In the genomic region with DNA sequence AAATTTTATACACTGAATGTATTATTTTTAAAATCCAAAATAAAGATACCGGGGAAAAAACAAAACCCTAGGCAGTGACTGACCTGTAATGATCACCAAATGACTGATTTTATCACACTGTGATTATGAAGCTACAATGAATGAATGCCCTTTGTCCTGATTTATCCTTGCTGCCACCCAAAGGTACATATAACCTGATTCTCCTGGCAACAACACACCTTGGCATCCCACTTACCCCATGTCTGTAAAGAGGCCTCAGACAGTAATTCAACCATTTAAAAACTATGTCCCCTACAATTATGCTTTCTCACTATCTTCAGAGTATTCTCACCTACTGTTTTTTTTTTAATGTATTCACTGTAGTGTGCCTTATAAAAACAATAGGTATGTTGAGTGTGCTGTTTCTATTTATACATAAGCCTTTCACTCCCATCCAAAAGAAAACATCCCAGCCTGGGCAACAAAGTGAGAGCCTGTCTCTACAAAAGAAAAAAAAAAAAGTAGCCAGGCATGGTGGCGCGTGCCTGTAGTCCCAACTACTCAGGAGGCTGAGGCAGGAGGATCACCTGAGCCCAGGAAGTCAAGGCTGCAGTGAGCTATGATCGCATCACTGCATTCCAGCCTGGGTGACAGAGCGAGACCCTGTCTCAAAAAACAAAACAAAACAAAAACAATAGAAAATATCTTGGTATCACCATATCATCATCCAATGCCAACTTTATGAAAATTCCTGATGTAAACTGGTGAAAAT, we compare ENCODE assay signal across 19 cellular contexts. TPM values are rescaled to one million over a fixed set of nuclear protein-coding genes. Genes with fewer than 3 reads are reported as not detected.
DNase-seq lines count a peak whose midpoint lies in the region; ATAC-seq and FAIRE-seq lines count a peak whose summit lies in the region.
"Had no signal": no experiment of that assay in that cellular context is flagged by ENCODE, and none has a peak within 500 bp of the region (broad histone marks: within the 10 kb centered on the region; RNA-seq: fewer than 3 reads in every experiment).

No MANE protein-coding gene starts in this region.

- H3K36me3 ChIP-seq in SK-N-MC (ENCODE audit: insufficient read depth, low read length) = no peaks in the 10 kb centered on the region
- H3K36me3 ChIP-seq in small intestine (ENCODE audit: control insufficient read depth in 2 of 2, insufficient read depth in 2 of 2, low read length in 2 of 2) = no peaks in the 10 kb centered on the region
- H3K36me3 ChIP-seq: thoracic aorta had no signal

- ATAC-seq in left colon = peak; percentile 77
- no peak for ATAC-seq in GM18511 (IDR thresholded peaks at IDR 0.05; ENCODE audit: unreplicated experiment)
- no peak for ATAC-seq in HG03442 (IDR thresholded peaks at IDR 0.05; ENCODE audit: unreplicated experiment)

- peaks cover 15 to 28% of the 10 kb centered on the region in 2 donors for H3K4me1 ChIP-seq in small intestine (ENCODE audit: control insufficient read depth in 2 of 2, insufficient read depth in 1 of 2, low read depth in 1 of 2, low read length in 1 of 2)

- CTCF ChIA-PET in activated CD4-positive, alpha-beta memory T cell treated with anti-CD3 and anti-CD28 coated beads for 36 hours (lab: Charles Lee) = no interaction called here

- H3K9ac ChIP-seq in SK-N-MC (ENCODE audit: insufficient read length) = no peak overlapping the region

- H3K27ac ChIP-seq in SK-N-MC (peak overlapping the region; percentile 48; the same call in 1 of the 2 replicates), small intestine (ENCODE audit: low read depth in 1 of 2, low read length in 1 of 2) (no peak overlapping the region)
- H3K27ac ChIP-seq: HL-60, thoracic aorta had no signal

- intact Hi-C loops in left colon (cut with DNase I, micrococcal nuclease) = no loop called here
- intact Hi-C loops in activated CD4-positive, alpha-beta memory T cell treated with anti-CD3 and anti-CD28 coated beads for 36 hours (cut with micrococcal nuclease) = no loop called here

- peaks cover 30% of the 10 kb centered on the region for H3K4me1 Mint-ChIP-seq in activated CD4-positive, alpha-beta memory T cell treated with anti-CD3 and anti-CD28 coated beads for 36 hours (ENCODE audit: low read depth)

- no peak for FAIRE-seq in small intestine (lab: Jason Lieb, UNC)
- FAIRE-seq: A204.1 had no signal

- H3K4me3 Mint-ChIP-seq in activated CD4-positive, alpha-beta memory T cell treated with anti-CD3 and anti-CD28 coated beads for 36 hours = no peak overlapping the region
- H3K4me3 Mint-ChIP-seq: mesothelial cell of epicardium; T-helper 2 cell treated with Interferon-gamma antibody and Interleukin-4, amounts not matched to agents 5 μg/mL and 100 μg/mL, for 36 hours had no signal

- H3K36me3 Mint-ChIP-seq in activated CD4-positive, alpha-beta memory T cell treated with anti-CD3 and anti-CD28 coated beads for 36 hours = no peaks in the 10 kb centered on the region
- H3K36me3 Mint-ChIP-seq: mesothelial cell of epicardium had no signal

- H3K27me3 Mint-ChIP-seq in activated CD4-positive, alpha-beta memory T cell treated with anti-CD3 and anti-CD28 coated beads for 36 hours = no peaks in the 10 kb centered on the region

- H3K9me3 ChIP-seq in SK-N-MC (ENCODE audit: low read depth, low read length) (no peaks in the 10 kb centered on the region), small intestine (ENCODE audit: control insufficient read depth, low read depth) (no peaks in the 10 kb centered on the region)
- H3K9me3 ChIP-seq: thoracic aorta had no signal

- H3K27me3 ChIP-seq in small intestine (ENCODE audit: control insufficient read depth in 2 of 2, insufficient read depth in 2 of 2, low read length in 2 of 2) = no peaks in the 10 kb centered on the region

- POLR2A ChIA-PET in activated CD4-positive, alpha-beta memory T cell treated with anti-CD3 and anti-CD28 coated beads for 36 hours (lab: Charles Lee) = interaction anchor here (2.1 kb wide), 1 partner anchor 13 kb away, joined by 11 read pairs; no protein-coding TSS in a partner anchor

- H3K9me3 Mint-ChIP-seq in activated CD4-positive, alpha-beta memory T cell treated with anti-CD3 and anti-CD28 coated beads for 36 hours = no peaks in the 10 kb centered on the region
- H3K9me3 Mint-ChIP-seq: mesothelial cell of epicardium; T-helper 2 cell treated with Interferon-gamma antibody and Interleukin-4, amounts not matched to agents 5 μg/mL and 100 μg/mL, for 36 hours had no signal

- WGBS in small intestine, 3 donors = 74 to 86% (median 81%) methylated on average over 5 of the region's 5 CpGs

- H3K27ac Mint-ChIP-seq in activated CD4-positive, alpha-beta memory T cell treated with anti-CD3 and anti-CD28 coated beads for 36 hours = no peak overlapping the region
- H3K27ac Mint-ChIP-seq: T-helper 2 cell treated with Interferon-gamma antibody and Interleukin-4, amounts not matched to agents 5 μg/mL and 100 μg/mL, for 36 hours had no signal

- DNase-seq in NCI-H748 (lab: John Stamatoyannopoulos, UW; ENCODE audit: unreplicated experiment) (peak; percentile 9), NCI-H748 treated with DMSO at 0.1 percent for 48 hours (lab: John Stamatoyannopoulos, UW) (no peak), SK-N-MC (ENCODE audit: low read depth, low spot score) (no peak), left colon (no peak), small intestine (peak; percentile 68)
- DNase-seq in activated CD4-positive, alpha-beta memory T cell treated with anti-CD3 and anti-CD28 coated beads for 36 hours = no peak
- DNase-seq: activated CD4-positive, alpha-beta T cell treated with anti-CD3 and anti-CD28 coated beads for 4 hours; activated T-cell treated with anti-CD3 and anti-CD28 coated beads, Interleukin-2, amount 50 U/mL, for 1 hour; GF-D8; Kasumi-1; NCI-H146; NCI-H524 had no signal

- H3K4me3 ChIP-seq in SK-N-MC (no peak overlapping the region), small intestine (ENCODE audit: low read depth in 1 of 2, low read length in 2 of 2) (no peak overlapping the region)
- H3K4me3 ChIP-seq: thoracic aorta had no signal

RNA-seq across cellular contexts. Expression of a gene that starts 21.7 kb away (rescaled TPM):
- total RNA-seq in left colon = 10 to 100 TPM; 58.1 to 64.8 TPM
- 10 to 100 TPM; 11.9 to 24.8 (median 16.2) TPM for polyA plus RNA-seq in small intestine
- 10 to 100 TPM; 20.9 to 21.4 TPM for total RNA-seq in activated CD4-positive, alpha-beta memory T cell treated with anti-CD3 and anti-CD28 coated beads for 36 hours

Comparison
In these comparisons a context has a peak if more than half of its experiments do, and no peak if none do; other contexts are left out.
1. DNase-seq: peak in NCI-H748 (single experiment) and small intestine (single experiment); none in NCI-H748 treated with DMSO at 0.1 percent for 48 hours (single experiment), SK-N-MC (single experiment), left colon (0 of 2) and activated CD4-positive, alpha-beta memory T cell treated with anti-CD3 and anti-CD28 coated beads for 36 hours (single experiment).